8 cellular contexts compared by ENCODE assay signal in genomic region chr20:48769111-48769879, GRCh38. TPM values are rescaled to one million over a fixed set of nuclear protein-coding genes. Genes with fewer than 3 reads are reported as not detected.
DNase-seq lines count a peak whose midpoint lies in the region; ATAC-seq and TF ChIP-seq lines count a peak whose summit lies in the region.

No MANE protein-coding gene starts in this region.

- H3K4me3 ChIP-seq in lower lobe of right lung: no peak overlapping the region

- H3K36me3 Mint-ChIP-seq in type B pancreatic cell: peaks cover 3% of the 10 kb centered on the region

- intact Hi-C loops in cardiac septum (cut with DNase I) (no loop called here), Right ventricle myocardium inferior (cut with DNase I) (no loop called here), lower lobe of right lung (cut with DNase I) (no loop called here)

- H3K4me1 ChIP-seq in lower lobe of right lung: peaks cover 75% of the 10 kb centered on the region

- no peak overlapping the region for H3K4me3 Mint-ChIP-seq in type B pancreatic cell

- peaks cover 4% of the 10 kb centered on the region for H3K27me3 ChIP-seq in lower lobe of right lung (ENCODE audit: low read depth)

- DNase-seq in cardiac septum (ENCODE audit: low spot score) (peak; percentile 87), Right ventricle myocardium inferior (ENCODE audit: missing footprints) (no peak), activated T-cell treated with anti-CD3 and anti-CD28 coated beads for 48 hours (ENCODE audit: low read depth) (peak; percentile 85), lower lobe of right lung (peak; percentile 72), RPMI8226 (no peak), type B pancreatic cell (ENCODE audit: extremely low spot score, unreplicated experiment) (no peak)
- DNase-seq in stimulated activated naive CD8-positive, alpha-beta T cell treated with anti-CD3 and anti-CD28 coated beads, Interleukin-15, Interleukin-2, amounts not matched to agents 100 U/mL and 50 U/mL, for 24 hours: peak; percentile 91

- H3K9me3 Mint-ChIP-seq in type B pancreatic cell: no peaks in the 10 kb centered on the region

- no peaks in the 10 kb centered on the region for H3K9me3 ChIP-seq in lower lobe of right lung

- TF ChIP-seq CTCF in lower lobe of right lung (IDR thresholded peaks at IDR 0.05) (no peak), type B pancreatic cell (conservative IDR thresholded peaks at IDR 0.05) (no peak)

- peaks cover 8% of the 10 kb centered on the region for H3K27me3 Mint-ChIP-seq in type B pancreatic cell

- no peak for ATAC-seq in Right ventricle myocardium inferior
- peak; percentile 55 to 57 for ATAC-seq in lower lobe of right lung
- ATAC-seq in stimulated activated naive CD8-positive, alpha-beta T cell treated with anti-CD3 and anti-CD28 coated beads, Interleukin-15, Interleukin-2, amounts not matched to agents 100 U/mL and 50 U/mL, for 24 hours: peak; percentile 88
- ATAC-seq in GM18520 (IDR thresholded peaks at IDR 0.05; ENCODE audit: unreplicated experiment): no peak

- H3K27ac ChIP-seq in lower lobe of right lung: peak overlapping the region; percentile 41

- H3K36me3 ChIP-seq in lower lobe of right lung: no peaks in the 10 kb centered on the region

- peaks cover 12% of the 10 kb centered on the region for H3K4me1 Mint-ChIP-seq in type B pancreatic cell (ENCODE audit: unreplicated experiment)

- H3K27ac Mint-ChIP-seq in type B pancreatic cell: no peak overlapping the region

RNA-seq across cellular contexts. Expression of gene PREX1, which starts 58.5 kb away (rescaled TPM):
- total RNA-seq in cardiac septum: 13.9 TPM
- total RNA-seq in Right ventricle myocardium inferior: 11.0 TPM
- 78.2 TPM for total RNA-seq in lower lobe of right lung
- 0.71 and 20.8 TPM in 2 replicates for total RNA-seq in type B pancreatic cell (ENCODE audit: low replicate concordance)

Comparison
In these comparisons a context has a peak if more than half of its experiments do, and no peak if none do; other contexts are left out.
1. DNase-seq: peak in cardiac septum (single experiment), activated T-cell treated with anti-CD3 and anti-CD28 coated beads for 48 hours (single experiment), lower lobe of right lung (single experiment) and stimulated activated naive CD8-positive, alpha-beta T cell treated with anti-CD3 and anti-CD28 coated beads, Interleukin-15, Interleukin-2, amounts not matched to agents 100 U/mL and 50 U/mL, for 24 hours (single experiment); none in Right ventricle myocardium inferior (single experiment), RPMI8226 (single experiment) and type B pancreatic cell (single experiment).
2. ATAC-seq: peak in lower lobe of right lung (2 of 2) and stimulated activated naive CD8-positive, alpha-beta T cell treated with anti-CD3 and anti-CD28 coated beads, Interleukin-15, Interleukin-2, amounts not matched to agents 100 U/mL and 50 U/mL, for 24 hours (single experiment); none in Right ventricle myocardium inferior (single experiment) and GM18520 (single experiment).